ENCODE assay signal across 11 cellular contexts in the genomic region with DNA sequence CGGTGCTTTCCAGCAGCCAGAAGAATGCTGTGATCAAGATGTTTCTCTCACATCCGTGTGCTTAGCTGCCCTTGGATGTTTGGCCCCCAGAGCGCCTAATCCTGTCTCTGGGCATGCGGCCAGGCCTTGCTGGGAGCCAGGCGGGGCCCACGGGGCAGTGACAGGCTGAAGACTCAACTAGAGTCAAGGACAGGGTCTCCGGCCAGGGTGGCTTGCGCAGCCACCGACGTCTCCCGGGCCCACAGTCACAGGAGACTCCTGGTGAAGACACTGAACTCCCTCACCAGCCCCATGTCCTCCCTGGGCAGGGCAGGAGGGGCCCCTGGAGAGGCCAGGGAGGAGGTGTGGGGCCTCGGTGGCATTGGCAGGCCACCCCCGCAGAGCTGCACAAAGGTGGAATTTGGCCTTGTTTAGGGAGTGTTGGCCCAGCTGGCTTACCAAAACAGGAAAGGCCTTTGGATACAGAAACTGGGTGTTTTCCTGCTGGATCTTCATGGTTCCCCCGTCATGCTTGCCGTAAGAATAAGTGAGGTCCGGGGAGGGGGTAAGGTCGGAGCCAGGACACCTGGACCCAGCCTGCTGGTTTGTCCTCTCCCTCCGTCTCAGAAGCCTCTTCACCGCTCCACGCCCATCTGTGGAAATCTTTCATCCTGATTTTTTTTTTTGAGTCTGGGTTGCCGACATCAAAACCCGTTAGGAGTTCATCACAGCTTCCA. TPM values are rescaled to one million over a fixed set of nuclear protein-coding genes. Genes with fewer than 3 reads are reported as not detected.
DNase-seq lines count a peak whose midpoint lies in the region; ATAC-seq and TF ChIP-seq lines count a peak whose summit lies in the region.
"Had no signal": no experiment of that assay in that cellular context is flagged by ENCODE, and none has a peak within 500 bp of the region (broad histone marks: within the 10 kb centered on the region; RNA-seq: fewer than 3 reads in every experiment).

No MANE protein-coding gene starts in this region.

- H3K36me3 ChIP-seq in SJCRH30 (peaks cover 38% of the 10 kb centered on the region), thyroid gland (peaks cover 16 to 45% of the 10 kb centered on the region in 2 donors)

- H3K4me1 ChIP-seq in SJCRH30 (peaks cover 5% of the 10 kb centered on the region; the same call in 1 of the 2 replicates), thyroid gland (no peaks in the 10 kb centered on the region)

- H3K27me3 ChIP-seq in SJCRH30: no peaks in the 10 kb centered on the region
- no peaks in the 10 kb centered on the region for H3K27me3 ChIP-seq in thyroid gland

- H3K9me3 ChIP-seq in SJCRH30 (replicated peaks): no peaks in the 10 kb centered on the region
- H3K9me3 ChIP-seq in thyroid gland: no peaks in the 10 kb centered on the region

- intact Hi-C loops in thyroid gland (cut with DNase I): no loop called here

- no peak for ATAC-seq in HG02840 (IDR thresholded peaks at IDR 0.05; ENCODE audit: low FRiP score, unreplicated experiment)
- ATAC-seq: GM12878 had no signal

- TF ChIP-seq CTCF in fibroblast of villous mesenchyme (IDR thresholded peaks at IDR 0.05; ENCODE audit: insufficient read depth, low read depth, low read length) (no peak), thyroid gland (IDR thresholded peaks at IDR 0.05) (no peak)

- H3K4me3 ChIP-seq in SJCRH30: no peak overlapping the region
- H3K4me3 ChIP-seq in fibroblast of villous mesenchyme (ENCODE audit: low read depth, low read length): no peak overlapping the region
- no peak overlapping the region for H3K4me3 ChIP-seq in thyroid gland (replicated peaks in 1 of 3)
- H3K4me3 ChIP-seq: GM12878 had no signal

- peak; percentile 56 for DNase-seq in SJCRH30
- DNase-seq in fibroblast of villous mesenchyme (ENCODE audit: low read depth): peak; percentile 76
- DNase-seq in midbrain (lab: John Stamatoyannopoulos, UW): peak; percentile 60
- DNase-seq in thyroid gland: peak; percentile 51 to 55
- DNase-seq in NCI-H187 treated with DMSO at 0.1 percent for 48 hours (lab: John Stamatoyannopoulos, UW): no peak
- DNase-seq in kidney glomerular epithelial cell (lab: John Stamatoyannopoulos, UW): no peak
- DNase-seq: activated T-cell treated with anti-CD3 and anti-CD28 coated beads, Interleukin-2, amount 50 U/mL, for 24 hours; NCI-H510A treated with DMSO at 0.1 percent for 48 hours; SHP77 had no signal

- H3K27ac ChIP-seq in SJCRH30 (no peak overlapping the region), thyroid gland (peak overlapping the region in 1 of 3 donors; percentile 23)

- 66 to 72% methylated on average over 17 to 21 of the region's 22 CpGs for WGBS in thyroid gland, 2 donors

- TF ChIP-seq POLR2A in thyroid gland (IDR thresholded peaks at IDR 0.05): no peak

RNA-seq across cellular contexts. Expression of a gene that starts 10.0 kb away (rescaled TPM):
- 31.4 and 39.6 TPM in 2 replicates for total RNA-seq in SJCRH30 (2014; rRNA removed; shearing (Covaris generic))
- total RNA-seq in fibroblast of villous mesenchyme (33.7 and 61.2 TPM in 2 replicates), thyroid gland (100 to 1,000 TPM in 2 of 4 donors, 10 to 100 TPM in 2; 75.2 to 185 (median 108) TPM)

RNA-seq across cellular contexts. Expression of a gene that starts 27.6 kb away (rescaled TPM):
- total RNA-seq in SJCRH30 (2014; rRNA removed; shearing (Covaris generic)): 13.7 and 15.2 TPM in 2 replicates
- total RNA-seq in fibroblast of villous mesenchyme (23.3 and 29.6 TPM in 2 replicates), thyroid gland (10 to 100 TPM; 22.2 to 39.5 (median 29.1) TPM)

RNA-seq across cellular contexts. Expression of a gene that starts 33.7 kb away (rescaled TPM):
- 132 and 138 TPM in 2 replicates for total RNA-seq in SJCRH30 (2014; rRNA removed; shearing (Covaris generic))
- total RNA-seq in fibroblast of villous mesenchyme (54.4 and 61.7 TPM in 2 replicates), thyroid gland (10 to 100 TPM; 34.4 to 77.3 (median 67.7) TPM)

Comparison
In these comparisons a context has a peak if more than half of its experiments do, and no peak if none do; other contexts are left out.
1. DNase-seq: peak in SJCRH30 (2 of 2), fibroblast of villous mesenchyme (single experiment), midbrain (single experiment) and thyroid gland (2 of 2); none in NCI-H187 treated with DMSO at 0.1 percent for 48 hours (single experiment) and kidney glomerular epithelial cell (single experiment).